ENCODE assay signal across 9 cellular contexts in the genomic region with DNA sequence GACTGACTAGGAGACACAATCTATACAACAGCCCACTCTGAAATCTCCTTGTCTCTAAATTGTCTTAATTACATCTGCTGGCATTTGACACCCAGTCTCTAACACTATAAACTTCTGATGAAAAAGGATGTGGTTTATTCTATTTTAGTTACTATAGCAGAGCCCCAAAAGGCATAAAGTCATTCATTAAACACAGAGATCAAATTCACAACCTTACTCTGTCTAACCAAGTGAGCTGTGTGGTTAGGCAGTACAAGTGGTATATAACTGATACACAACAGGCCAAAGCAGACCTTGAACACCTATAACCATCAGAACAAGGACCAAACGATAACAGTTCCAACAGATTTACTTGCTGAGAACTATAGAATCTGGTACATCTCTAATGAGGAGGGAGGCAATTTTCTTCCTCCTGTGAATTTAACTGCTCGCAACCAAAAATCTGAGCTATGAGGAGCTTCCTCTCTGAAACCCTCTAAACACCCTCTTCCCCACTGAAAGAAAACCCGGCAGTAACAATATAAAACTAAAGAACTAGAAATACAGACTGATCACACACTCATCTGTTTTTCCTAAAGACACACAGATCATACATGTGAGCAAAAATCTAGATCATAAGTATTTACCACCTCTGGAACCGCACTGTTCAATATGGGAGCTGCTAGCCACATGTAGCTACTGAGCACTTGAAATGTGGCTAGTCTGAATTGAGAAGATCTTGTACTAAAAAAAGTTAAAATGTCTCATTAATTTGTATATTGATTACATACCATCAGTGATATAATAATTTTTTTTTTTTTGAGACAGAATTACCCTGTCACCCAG. TPM values are rescaled to one million over a fixed set of nuclear protein-coding genes. Genes with fewer than 3 reads are reported as not detected.
DNase-seq lines count a peak whose midpoint lies in the region; ATAC-seq lines count a peak whose summit lies in the region.
"Had no signal": no experiment of that assay in that cellular context is flagged by ENCODE, and none has a peak within 500 bp of the region (broad histone marks: within the 10 kb centered on the region; RNA-seq: fewer than 3 reads in every experiment).

No MANE protein-coding gene starts in this region.

- H3K4me1 Mint-ChIP-seq in naive thymus-derived CD8-positive, alpha-beta T cell, result peaks cover 26 to 81% (median 68%) of the 10 kb centered on the region in 4 donors

- H3K9me3 ChIP-seq in Karpas-422 (ENCODE audit: low read length), result no peaks in the 10 kb centered on the region

- POLR2A ChIA-PET in naive thymus-derived CD8-positive, alpha-beta T cell (lab: Charles Lee), result interaction anchor here (1.2 kb wide), 1 partner anchor 17 kb away, joined by 3 read pairs; no protein-coding TSS in a partner anchor

- H3K36me3 ChIP-seq in Karpas-422 (ENCODE audit: insufficient read depth, low read length), result no peaks in the 10 kb centered on the region

- H4K20me1 ChIP-seq in Karpas-422 (ENCODE audit: insufficient read depth, low read depth, low read length), result peaks cover 21% of the 10 kb centered on the region; the same call in 1 of the 2 replicates

- peak overlapping the region; percentile 82 for H3K27ac ChIP-seq in Karpas-422 (ENCODE audit: low read length)

- peak overlapping the region; percentile 2 to 65 (median 42) for H3K27ac Mint-ChIP-seq in naive thymus-derived CD8-positive, alpha-beta T cell

- peak overlapping the region; percentile 48; the same call in 1 of the 2 replicates for H3K4me3 ChIP-seq in Karpas-422 (ENCODE audit: low read length)

- H3K4me2 ChIP-seq in Karpas-422 (ENCODE audit: low read depth, low read length, poor library complexity, severe bottlenecking), result peak overlapping the region; percentile 61

- H2AFZ ChIP-seq in Karpas-422 (ENCODE audit: low read length), result no peak overlapping the region

- no peaks in the 10 kb centered on the region for H3K9me3 Mint-ChIP-seq in naive thymus-derived CD8-positive, alpha-beta T cell

- no peaks in the 10 kb centered on the region for H3K27me3 ChIP-seq in Karpas-422 (ENCODE audit: low read length)

- H3K9me2 ChIP-seq in Karpas-422 (replicated peaks; ENCODE audit: insufficient read depth, low read length), result no peaks in the 10 kb centered on the region

- peaks cover 91% of the 10 kb centered on the region for H3K79me2 ChIP-seq in Karpas-422 (ENCODE audit: low read length)

- H3K4me3 Mint-ChIP-seq in naive thymus-derived CD8-positive, alpha-beta T cell, result peak overlapping the region in 9 of 10 donors; percentile 27 to 70 (median 54)
- H3K4me3 Mint-ChIP-seq: brain had no signal

- DNase-seq in Karpas-422 (peak; percentile 67), AG20443 (ENCODE audit: low spot score) (no peak), iPS-NIHi11 (ENCODE audit: low spot score) (no peak), GM19240 (ENCODE audit: insufficient read length, low spot score) (no peak), CD1c-positive myeloid dendritic cell (ENCODE audit: extremely low spot score) (no peak)
- DNase-seq in naive thymus-derived CD8-positive, alpha-beta T cell, result peak in 3 of 10 donors; percentile 25 to 42 (median 27)

- ATAC-seq in GM18870 (IDR thresholded peaks at IDR 0.05; ENCODE audit: unreplicated experiment) (peak; percentile 63), GM21737 (IDR thresholded peaks at IDR 0.05; ENCODE audit: unreplicated experiment) (peak; percentile 72)
- ATAC-seq in naive thymus-derived CD8-positive, alpha-beta T cell, result peak; percentile 78 to 85

- peaks cover 26% of the 10 kb centered on the region for H3K4me1 ChIP-seq in Karpas-422 (ENCODE audit: low read length)

- peak overlapping the region; percentile 27 for H3K9ac ChIP-seq in Karpas-422 (ENCODE audit: low read length)

- no peaks in the 10 kb centered on the region for H3K27me3 Mint-ChIP-seq in naive thymus-derived CD8-positive, alpha-beta T cell
- H3K27me3 Mint-ChIP-seq: brain had no signal

- H3K36me3 Mint-ChIP-seq in naive thymus-derived CD8-positive, alpha-beta T cell, result peaks cover 0 to 14% (median 0%) of the 10 kb centered on the region in 3 donors

RNA-seq across cellular contexts. Expression of gene SPPL3, which starts 17.8 kb away (rescaled TPM):
- total RNA-seq in Karpas-422 (2014; rRNA removed; shearing (Covaris generic); ENCODE audit: low replicate concordance), result 5.4 and 11.9 TPM in 2 replicates
- 10 to 100 TPM; 54.0 to 56.2 TPM for total RNA-seq in naive thymus-derived CD8-positive, alpha-beta T cell
- 10 to 100 TPM; 23.3 to 37.3 (median 23.9) TPM for polyA plus RNA-seq in naive thymus-derived CD8-positive, alpha-beta T cell
